ENCODE assay signal across 17 cellular contexts in genomic region chr14:50338547-50338946, GRCh38. TPM values are rescaled to one million over a fixed set of nuclear protein-coding genes. Genes with fewer than 3 reads are reported as not detected.
DNase-seq lines count a peak whose midpoint lies in the region; ATAC-seq and TF ChIP-seq lines count a peak whose summit lies in the region.
"Had no signal": no experiment of that assay in that cellular context is flagged by ENCODE, and none has a peak within 500 bp of the region (broad histone marks: within the 10 kb centered on the region; RNA-seq: fewer than 3 reads in every experiment).

No MANE protein-coding gene starts in this region.

- H3K4me1 Mint-ChIP-seq in endothelial cell (ENCODE audit: unreplicated experiment) = peaks cover 55% of the 10 kb centered on the region

- no peak overlapping the region for H3K4me3 Mint-ChIP-seq in endothelial cell (ENCODE audit: unreplicated experiment)
- H3K4me3 Mint-ChIP-seq: B cell; CD14-positive monocyte; CD4-positive, alpha-beta T cell had no signal

- TF ChIP-seq CTCF in C4-2B (conservative IDR thresholded peaks at IDR 0.05) = no peak
- no peak for TF ChIP-seq CTCF in esophagus muscularis mucosa (IDR thresholded peaks at IDR 0.05)
- no peak for TF ChIP-seq CTCF in mucosa of descending colon (IDR thresholded peaks at IDR 0.05)
- TF ChIP-seq CTCF in vagina (IDR thresholded peaks at IDR 0.05) = no peak
- TF ChIP-seq CTCF in endothelial cell (IDR thresholded peaks at IDR 0.05; ENCODE audit: unreplicated experiment) = no peak
- no peak for TF ChIP-seq CTCF in spleen (IDR thresholded peaks at IDR 0.05 in 8 of 11, conservative IDR thresholded peaks at IDR 0.05 in 3 of 11)

- WGBS in esophagus muscularis mucosa = 92% methylated on average over 2 of the region's 2 CpGs
- 95 to 100% (median 100%) methylated on average over 2 of the region's 2 CpGs for WGBS in spleen, 5 donors

- intact Hi-C loops in esophagus muscularis mucosa (cut with DNase I) = loop anchor here (10.0 kb wide), 1 partner anchor 116 kb away; no protein-coding TSS in a partner anchor
- intact Hi-C loops in mucosa of descending colon (cut with DNase I, micrococcal nuclease) = no loop called here
- intact Hi-C loops in vagina (cut with DNase I) = no loop called here
- intact Hi-C loops in spleen (cut with DNase I; ENCODE audit: low total_unique reads) = loop anchor here (10.0 kb wide), 1 partner anchor 56 kb away; the partner anchor contains the start of gene CDKL1

- H3K4me3 ChIP-seq in esophagus muscularis mucosa (no peak overlapping the region), mucosa of descending colon (no peak overlapping the region), vagina (no peak overlapping the region), spleen (no peak overlapping the region)
- H3K4me3 ChIP-seq: BLaER1, GM23248 had no signal

- H3K36me3 Mint-ChIP-seq in endothelial cell (ENCODE audit: low read depth, unreplicated experiment) = no peaks in the 10 kb centered on the region

- no peak overlapping the region for H3K27ac Mint-ChIP-seq in endothelial cell (ENCODE audit: unreplicated experiment)
- H3K27ac Mint-ChIP-seq: B cell; CD4-positive, alpha-beta T cell had no signal

- no peak for TF ChIP-seq EP300 in esophagus muscularis mucosa (IDR thresholded peaks at IDR 0.05)

- ATAC-seq in mucosa of descending colon = peak; percentile 40

- DNase-seq in esophagus muscularis mucosa (ENCODE audit: extremely low spot score) = peak; percentile 21
- no peak for DNase-seq in mucosa of descending colon
- no peak for DNase-seq in vagina (ENCODE audit: extremely low spot score in 2 of 2)
- DNase-seq in endothelial cell (ENCODE audit: low spot score) = no peak
- no peak for DNase-seq in NCI-H2227 treated with DMSO at 0.1 percent for 48 hours (lab: John Stamatoyannopoulos, UW)
- DNase-seq in spleen = no peak
- DNase-seq: CD4-positive, alpha-beta T cell; COR-L47; DND-41; GM23248; H7; HCEC 1CT had no signal

- H3K27me3 ChIP-seq in esophagus muscularis mucosa (no peaks in the 10 kb centered on the region), vagina (no peaks in the 10 kb centered on the region), spleen (replicated peaks in 1 of 7) (no peaks in the 10 kb centered on the region)
- H3K27me3 ChIP-seq: BLaER1 had no signal

- H3K4me1 ChIP-seq in esophagus muscularis mucosa = peaks cover 37 to 48% (median 41%) of the 10 kb centered on the region in 4 donors
- peaks cover 19% of the 10 kb centered on the region for H3K4me1 ChIP-seq in mucosa of descending colon (ENCODE audit: low read depth)
- H3K4me1 ChIP-seq in vagina = peaks cover 63% of the 10 kb centered on the region
- H3K4me1 ChIP-seq in spleen = peaks cover 13 to 47% (median 31%) of the 10 kb centered on the region in 6 donors

- TF ChIP-seq POLR2A in esophagus muscularis mucosa (IDR thresholded peaks at IDR 0.05; ENCODE audit: low read depth) = no peak
- TF ChIP-seq POLR2A in vagina (IDR thresholded peaks at IDR 0.05) = no peak
- no peak for TF ChIP-seq POLR2A in spleen (IDR thresholded peaks at IDR 0.05)

- H3K9me3 ChIP-seq in esophagus muscularis mucosa (no peaks in the 10 kb centered on the region), mucosa of descending colon (no peaks in the 10 kb centered on the region), vagina (no peaks in the 10 kb centered on the region), spleen (no peaks in the 10 kb centered on the region)
- H3K9me3 ChIP-seq: BLaER1 had no signal

- H3K27ac ChIP-seq in C4-2B (peak overlapping the region; percentile 36; the same call in 1 of the 2 replicates), esophagus muscularis mucosa (replicated peaks in 1 of 4) (no peak overlapping the region), vagina (peak overlapping the region; percentile 83), spleen (peak overlapping the region in 2 of 8 donors; percentile 13 to 15)
- H3K27ac ChIP-seq: 22Rv1, BLaER1, GM23248 had no signal

- peaks cover 0 to 11% (median 3%) of the 10 kb centered on the region in 4 donors for H3K36me3 ChIP-seq in esophagus muscularis mucosa
- no peaks in the 10 kb centered on the region for H3K36me3 ChIP-seq in mucosa of descending colon (ENCODE audit: low read depth)
- no peaks in the 10 kb centered on the region for H3K36me3 ChIP-seq in vagina
- H3K36me3 ChIP-seq in spleen = peaks cover 0 to 45% (median 14%) of the 10 kb centered on the region in 6 donors
- H3K36me3 ChIP-seq: BLaER1 had no signal

- H3K27me3 Mint-ChIP-seq in endothelial cell (ENCODE audit: unreplicated experiment) = peaks cover 2% of the 10 kb centered on the region
- H3K27me3 Mint-ChIP-seq: B cell; CD4-positive, alpha-beta T cell had no signal

- H3K9me3 Mint-ChIP-seq in endothelial cell (ENCODE audit: unreplicated experiment) = no peaks in the 10 kb centered on the region
- H3K9me3 Mint-ChIP-seq: CD14-positive monocyte; CD4-positive, alpha-beta T cell had no signal

RNA-seq across cellular contexts. Expression of gene DMAC2L, which starts 26.4 kb away (rescaled TPM):
- total RNA-seq in esophagus muscularis mucosa (10 to 100 TPM in 3 of 4 donors, 1 to 10 TPM in 1; 9.9 to 33.6 (median 14.6) TPM), mucosa of descending colon (10 to 100 TPM; 18.9 to 27.6 (median 21.5) TPM), vagina (31.4 TPM), endothelial cell (ENCODE audit: unreplicated experiment) (14.1 TPM), spleen (10 to 100 TPM; 10.0 to 24.7 (median 20.5) TPM)
- 10 to 100 TPM; 15.7 to 17.0 (median 17.0) TPM for polyA plus RNA-seq in spleen

RNA-seq across cellular contexts. Expression of gene L2HGDH, which starts 26.5 kb away (rescaled TPM):
- 10 to 100 TPM in 1 of 4 donors, 1 to 10 TPM in 3; 4.0 to 12.2 (median 7.7) TPM for total RNA-seq in esophagus muscularis mucosa
- 10 to 100 TPM in 1 of 3 donors, 1 to 10 TPM in 2; 7.2 to 11.2 (median 9.8) TPM for total RNA-seq in mucosa of descending colon
- total RNA-seq in vagina = 5.6 TPM
- 7.6 TPM for total RNA-seq in endothelial cell (ENCODE audit: unreplicated experiment)
- total RNA-seq in spleen = 1 to 10 TPM; 2.8 to 4.9 (median 3.9) TPM
- polyA plus RNA-seq in spleen = 1 to 10 TPM in 2 of 3 donors, under 1 TPM in 1; 0.72 to 1.2 (median 1.2) TPM

RNA-seq across cellular contexts. Expression of gene CDKL1, which starts 58.1 kb away (rescaled TPM):
- 10 to 100 TPM; 11.2 to 17.7 (median 12.3) TPM for total RNA-seq in esophagus muscularis mucosa
- total RNA-seq in mucosa of descending colon = 10 to 100 TPM; 31.0 to 70.4 (median 53.5) TPM
- 30.7 TPM for total RNA-seq in vagina
- 19.0 TPM for total RNA-seq in endothelial cell (ENCODE audit: unreplicated experiment)
- 100 to 1,000 TPM in 1 of 7 donors, 10 to 100 TPM in 5, 1 to 10 TPM in 1; 9.2 to 310 (median 27.8) TPM for total RNA-seq in spleen
- 1 to 10 TPM; 1.7 to 4.3 (median 2.8) TPM for polyA plus RNA-seq in spleen

Comparison
In these comparisons a context has a peak if more than half of its experiments do, and no peak if none do; other contexts are left out.
1. H3K27ac ChIP-seq: peak in C4-2B (single experiment) and vagina (single experiment); none in esophagus muscularis mucosa (0 of 4).
2. intact Hi-C loops: an anchor here in esophagus muscularis mucosa (10.0 kb wide) and spleen (10.0 kb wide); none called in mucosa of descending colon and vagina.